Comparison of ENCODE assay signal across 16 cellular contexts in genomic region chr12:78328524-78328923, GRCh38.
"Had no signal": no experiment of that assay in that cellular context is flagged by ENCODE, and none has a peak within 500 bp of the region (broad histone marks: within the 10 kb centered on the region; RNA-seq: fewer than 3 reads in every experiment).

No MANE protein-coding gene starts in this region.

- H3K27me3 Mint-ChIP-seq: activated naive CD8-positive, alpha-beta T cell; central memory CD8-positive, alpha-beta T cell; naive thymus-derived CD4-positive, alpha-beta T cell had no signal

- H3K36me3 Mint-ChIP-seq: activated naive CD8-positive, alpha-beta T cell; naive thymus-derived CD4-positive, alpha-beta T cell; stimulated activated effector memory CD8-positive, alpha-beta T cell treated with anti-CD3 and anti-CD28 coated beads, Interleukin-12 subunit alpha, Interleukin-12 subunit beta, amount 100 ng/mL, for 72 hours; WTC11 had no signal

- H3K9me3 Mint-ChIP-seq: neural crest cell, WTC11 had no signal

- ATAC-seq: naive thymus-derived CD4-positive, alpha-beta T cell; right lobe of liver; stimulated activated effector memory CD8-positive, alpha-beta T cell treated with anti-CD3 and anti-CD28 coated beads, Interleukin-12 subunit alpha, Interleukin-12 subunit beta, amount 100 ng/mL, for 72 hours; WTC11 had no signal

- DNase-seq: activated gamma-delta T cell treated with Interleukin-2 at 50 U/mL for 16 hours; activated T-cell treated with anti-CD3 and anti-CD28 coated beads, Interleukin-2, amount 50 U/mL, for 1 hour; adrenal gland; effector memory CD4-positive, alpha-beta T cell; hippocampal formation; left ventricle myocardium inferior; naive thymus-derived CD4-positive, alpha-beta T cell; occipital lobe; right lobe of liver; stimulated activated CD4-positive, alpha-beta T cell treated with anti-CD3 and anti-CD28 coated beads, Interleukin-1b, Interleukin-23, amount 100 ng/mL, for 48 hours; stomach had no signal

- H3K4me3 Mint-ChIP-seq: activated naive CD8-positive, alpha-beta T cell; central memory CD8-positive, alpha-beta T cell; naive thymus-derived CD4-positive, alpha-beta T cell; neural crest cell; stimulated activated effector memory CD8-positive, alpha-beta T cell treated with anti-CD3 and anti-CD28 coated beads, Interleukin-12 subunit alpha, Interleukin-12 subunit beta, amount 100 ng/mL, for 72 hours; WTC11 had no signal

- H3K4me1 Mint-ChIP-seq: central memory CD8-positive, alpha-beta T cell; stimulated activated effector memory CD8-positive, alpha-beta T cell treated with anti-CD3 and anti-CD28 coated beads, Interleukin-12 subunit alpha, Interleukin-12 subunit beta, amount 100 ng/mL, for 72 hours had no signal

- H3K27ac Mint-ChIP-seq: activated naive CD8-positive, alpha-beta T cell; naive thymus-derived CD4-positive, alpha-beta T cell; stimulated activated effector memory CD8-positive, alpha-beta T cell treated with anti-CD3 and anti-CD28 coated beads, Interleukin-12 subunit alpha, Interleukin-12 subunit beta, amount 100 ng/mL, for 72 hours; WTC11 had no signal
